Comparison of ENCODE assay signal across 9 cellular contexts in the genomic region with DNA sequence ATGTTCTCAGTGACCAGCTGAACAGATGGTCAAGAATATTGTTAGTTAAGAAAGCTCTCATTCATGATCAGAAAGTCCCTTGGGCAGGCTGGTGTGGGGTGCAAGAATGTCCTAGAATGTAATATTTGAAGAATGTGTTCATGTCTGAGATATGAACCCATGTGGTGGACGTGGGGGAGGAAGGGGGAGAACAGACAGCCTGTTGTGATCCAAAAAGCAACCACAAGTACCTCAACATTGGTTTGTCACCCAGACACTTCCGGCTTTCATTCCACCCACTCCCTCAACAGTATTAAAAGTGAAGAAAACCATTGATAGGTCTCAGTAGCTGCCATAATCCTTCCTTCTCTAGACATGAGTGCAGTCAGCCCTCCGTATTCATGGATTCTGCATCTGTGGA.
DNase-seq lines count a peak whose midpoint lies in the region; ATAC-seq and TF ChIP-seq lines count a peak whose summit lies in the region.
"Had no signal": no experiment of that assay in that cellular context is flagged by ENCODE, and none has a peak within 500 bp of the region (broad histone marks: within the 10 kb centered on the region; RNA-seq: fewer than 3 reads in every experiment).

No MANE protein-coding gene starts in this region.

- H3K4me3 ChIP-seq in ACC112 (ENCODE audit: low read depth, low read length): no peak overlapping the region
- no peak overlapping the region for H3K4me3 ChIP-seq in fibroblast of the aortic adventitia (ENCODE audit: low read depth, low read length)
- H3K4me3 ChIP-seq: gastrocnemius medialis had no signal

- H3K27me3 ChIP-seq in ACC112 (ENCODE audit: insufficient read depth, low read length): no peaks in the 10 kb centered on the region
- H3K27me3 ChIP-seq: gastrocnemius medialis had no signal

- DNase-seq in activated CD4-positive, alpha-beta T cell treated with anti-CD3 and anti-CD28 coated beads, Interleukin-2, amount 50 U/mL, for 4 hours: peak; percentile 55 to 59
- DNase-seq in fibroblast of the aortic adventitia (ENCODE audit: low read depth) (peak; percentile 80), NCI-H2196 (lab: John Stamatoyannopoulos, UW; ENCODE audit: unreplicated experiment) (no peak)
- DNase-seq in stimulated activated CD8-positive, alpha-beta memory T cell treated with anti-CD3 and anti-CD28 coated beads, Interleukin-15, amount 100 ng/mL, for 1 hour (ENCODE audit: low read depth): peak; percentile 19
- DNase-seq: gastrocnemius medialis had no signal

- ATAC-seq in GM19043 (IDR thresholded peaks at IDR 0.05; ENCODE audit: low read depth, unreplicated experiment) (peak; percentile 84), HG03520 (IDR thresholded peaks at IDR 0.05; ENCODE audit: unreplicated experiment) (peak; percentile 87), GM18873 (IDR thresholded peaks at IDR 0.05; ENCODE audit: low FRiP score, unreplicated experiment) (no peak)

- no peak for TF ChIP-seq CTCF in fibroblast of the aortic adventitia (IDR thresholded peaks at IDR 0.05; ENCODE audit: insufficient read depth, low read length)

- no peaks in the 10 kb centered on the region for H3K79me2 ChIP-seq in ACC112 (ENCODE audit: control insufficient read depth, insufficient read depth, low read length, unreplicated experiment)

- peak overlapping the region; percentile 46 for H3K27ac ChIP-seq in ACC112 (ENCODE audit: low read depth, low read length)
- H3K27ac ChIP-seq: gastrocnemius medialis had no signal

- H3K36me3 ChIP-seq in ACC112 (ENCODE audit: insufficient read depth, low read length): no peaks in the 10 kb centered on the region
- H3K36me3 ChIP-seq: gastrocnemius medialis had no signal

- no peak overlapping the region for H2AFZ ChIP-seq in ACC112 (ENCODE audit: low read length, unreplicated experiment)

- H3K4me1 ChIP-seq in ACC112 (ENCODE audit: control insufficient read depth, insufficient read depth, low read length, unreplicated experiment): peaks cover 28% of the 10 kb centered on the region
- H3K4me1 ChIP-seq: gastrocnemius medialis had no signal
